Comparison of ENCODE assay signal across 1 cellular context in the genomic region with DNA sequence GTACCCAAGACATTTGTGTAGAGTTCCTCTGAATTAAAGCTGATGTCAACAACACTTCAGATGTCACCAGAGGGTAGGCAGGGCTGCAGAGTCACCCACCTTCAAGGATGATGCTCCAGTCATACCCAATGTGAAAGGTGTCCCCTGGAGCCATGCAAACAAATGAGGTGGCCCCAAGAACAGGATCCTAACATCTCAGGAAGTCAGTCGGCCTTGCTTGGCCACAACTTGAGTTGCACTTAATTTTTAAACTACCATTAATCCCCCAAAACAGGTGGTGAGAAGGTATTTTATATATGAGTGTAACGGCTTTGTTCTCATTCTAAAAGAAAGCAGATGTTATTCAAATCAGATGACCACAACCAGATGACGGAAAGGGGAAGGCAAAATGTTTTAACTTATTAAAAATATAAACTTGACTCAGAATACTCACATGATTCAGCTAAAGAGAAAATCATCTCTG.
TF ChIP-seq lines count a peak whose summit lies in the region.

No MANE protein-coding gene starts in this region.

TF ChIP-seq in SK-N-SH, 30 proteins besides CTCF, POLR2A, EP300 and RAD21 (continued from another document):
- TF ChIP-seq, protein P1, sequence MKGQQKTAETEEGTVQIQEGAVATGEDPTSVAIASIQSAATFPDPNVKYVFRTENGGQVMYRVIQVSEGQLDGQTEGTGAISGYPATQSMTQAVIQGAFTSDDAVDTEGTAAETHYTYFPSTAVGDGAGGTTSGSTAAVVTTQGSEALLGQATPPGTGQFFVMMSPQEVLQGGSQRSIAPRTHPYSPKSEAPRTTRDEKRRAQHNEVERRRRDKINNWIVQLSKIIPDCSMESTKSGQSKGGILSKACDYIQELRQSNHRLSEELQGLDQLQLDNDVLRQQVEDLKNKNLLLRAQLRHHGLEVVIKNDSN (IDR thresholded peaks at IDR 0.05; ENCODE audit: borderline replicate concordance, low read depth): no peak
